In genomic region chr6:3281669-3282460, GRCh38 we compare ENCODE assay signal across 10 cellular contexts. TPM values are rescaled to one million over a fixed set of nuclear protein-coding genes. Genes with fewer than 3 reads are reported as not detected.
DNase-seq lines count a peak whose midpoint lies in the region; ATAC-seq and TF ChIP-seq lines count a peak whose summit lies in the region.
"Had no signal": no experiment of that assay in that cellular context is flagged by ENCODE, and none has a peak within 500 bp of the region (broad histone marks: within the 10 kb centered on the region; RNA-seq: fewer than 3 reads in every experiment).

No MANE protein-coding gene starts in this region.

- H3K27me3 Mint-ChIP-seq in endodermal cell (ENCODE audit: insufficient read depth) = no peaks in the 10 kb centered on the region
- no peaks in the 10 kb centered on the region for H3K27me3 Mint-ChIP-seq in activated naive CD8-positive, alpha-beta T cell treated with anti-CD3 and anti-CD28 coated beads for 36 hours

- DNase-seq in Right ventricle myocardium superior (peak; percentile 40), Right ventricle myocardium inferior (ENCODE audit: missing footprints) (no peak), endodermal cell (peak; percentile 63), mesenteric fat pad (ENCODE audit: low spot score) (peak; percentile 84), uterus (peak; percentile 12 to 64), GM13977 (ENCODE audit: low spot score) (no peak)
- no peak for DNase-seq in activated naive CD4-positive, alpha-beta T cell (lab: John Stamatoyannopoulos, UW)
- no peak for DNase-seq in activated naive CD8-positive, alpha-beta T cell treated with anti-CD3 and anti-CD28 coated beads for 36 hours
- DNase-seq: testis had no signal

- H3K4me3 Mint-ChIP-seq in endodermal cell = no peak overlapping the region
- no peak overlapping the region for H3K4me3 Mint-ChIP-seq in activated naive CD8-positive, alpha-beta T cell treated with anti-CD3 and anti-CD28 coated beads for 36 hours

- peaks cover 27% of the 10 kb centered on the region for H3K36me3 Mint-ChIP-seq in endodermal cell (ENCODE audit: low read depth)
- H3K36me3 Mint-ChIP-seq in activated naive CD8-positive, alpha-beta T cell treated with anti-CD3 and anti-CD28 coated beads for 36 hours = peaks cover 2% of the 10 kb centered on the region

- no peak for TF ChIP-seq POLR2A in uterus (IDR thresholded peaks at IDR 0.05)

- no peaks in the 10 kb centered on the region for H3K9me3 ChIP-seq in endodermal cell (ENCODE audit: control insufficient read depth, low read length)
- H3K9me3 ChIP-seq in uterus = no peaks in the 10 kb centered on the region
- H3K9me3 ChIP-seq: BLaER1 treated with 17β-estradiol and CSF1 and Interleukin-3, amounts not matched to agents 10 nM and 100 nM; testis had no signal

- H3K4me3 ChIP-seq in endodermal cell (ENCODE audit: low read length) (no peak overlapping the region), uterus (no peak overlapping the region)
- H3K4me3 ChIP-seq: BLaER1 treated with 17β-estradiol and CSF1 and Interleukin-3, amounts not matched to agents 10 nM and 100 nM; testis had no signal

- H3K4me1 ChIP-seq in endodermal cell (ENCODE audit: control insufficient read depth, insufficient read depth, low read length) = peaks cover 9% of the 10 kb centered on the region
- peaks cover 3 to 4% of the 10 kb centered on the region in 2 donors for H3K4me1 ChIP-seq in uterus

- intact Hi-C loops in Right ventricle myocardium superior (cut with DNase I) = loop anchor here (5.0 kb wide), 1 partner anchor 175 kb away; the partner anchor contains the start of gene SLC22A23
- intact Hi-C loops in Right ventricle myocardium inferior (cut with DNase I) = no loop called here
- intact Hi-C loops in uterus (cut with DNase I; ENCODE audit: low total_unique reads) = loop anchor here (10.0 kb wide), 1 partner anchor 173 kb away; the partner anchor contains the start of gene SLC22A23

- no peak overlapping the region for H3K27ac Mint-ChIP-seq in endodermal cell
- H3K27ac Mint-ChIP-seq in activated naive CD8-positive, alpha-beta T cell treated with anti-CD3 and anti-CD28 coated beads for 36 hours = no peak overlapping the region

- peaks cover 9% of the 10 kb centered on the region for H3K4me1 Mint-ChIP-seq in endodermal cell
- peaks cover 4% of the 10 kb centered on the region for H3K4me1 Mint-ChIP-seq in activated naive CD8-positive, alpha-beta T cell treated with anti-CD3 and anti-CD28 coated beads for 36 hours

- peak overlapping the region; percentile 94 for H3K27ac ChIP-seq in endodermal cell (ENCODE audit: low read depth, low read length)
- peak overlapping the region; percentile 49 to 51 for H3K27ac ChIP-seq in uterus
- H3K27ac ChIP-seq: BLaER1 treated with 17β-estradiol and CSF1 and Interleukin-3, amounts not matched to agents 10 nM and 100 nM; testis had no signal

- WGBS in endodermal cell (ENCODE audit: insufficient coverage in 1 of 2, insufficient read length in 1 of 2), 2 experiments = 53 to 69% methylated on average over 8 to 13 of the region's 13 CpGs

- ATAC-seq in Right ventricle myocardium superior (ENCODE audit: poor library complexity) = no peak
- ATAC-seq in Right ventricle myocardium inferior = no peak

- in situ Hi-C loops in GM13977 (cut with MboI; ENCODE audit: low pct_unique_long_range_greater_than_20kb, low sequenced_read_pairs, unreplicated experiment) = no loop called here

- TF ChIP-seq CTCF in endodermal cell (conservative IDR thresholded peaks at IDR 0.05) (no peak), uterus (IDR thresholded peaks at IDR 0.05) (no peak), GM13977 (IDR thresholded peaks at IDR 0.05; ENCODE audit: extremely low read depth, insufficient read depth, missing control alignments) (no peak)

- no peaks in the 10 kb centered on the region for H3K36me3 ChIP-seq in endodermal cell (ENCODE audit: control insufficient read depth, insufficient read depth, low read length)
- no peaks in the 10 kb centered on the region for H3K36me3 ChIP-seq in uterus

- H3K9me3 Mint-ChIP-seq in endodermal cell = no peaks in the 10 kb centered on the region
- no peaks in the 10 kb centered on the region for H3K9me3 Mint-ChIP-seq in activated naive CD8-positive, alpha-beta T cell treated with anti-CD3 and anti-CD28 coated beads for 36 hours

- H3K27me3 ChIP-seq in endodermal cell (ENCODE audit: control insufficient read depth, insufficient read depth, low read length, poor library complexity, severe bottlenecking) (no peaks in the 10 kb centered on the region), uterus (no peaks in the 10 kb centered on the region)
- H3K27me3 ChIP-seq: BLaER1 treated with 17β-estradiol and CSF1 and Interleukin-3, amounts not matched to agents 10 nM and 100 nM; testis had no signal

- H3K9ac ChIP-seq in endodermal cell (ENCODE audit: extremely low read depth, low read length, poor library complexity, severe bottlenecking) = no peak overlapping the region

RNA-seq across cellular contexts. Expression of gene PSMG4, which starts 23.1 kb away (rescaled TPM):
- 8.9 TPM for total RNA-seq in Right ventricle myocardium superior
- total RNA-seq in Right ventricle myocardium inferior = 9.1 TPM
- total RNA-seq in endodermal cell = 10 to 100 TPM; 16.0 to 21.5 TPM
- polyA plus RNA-seq in endodermal cell (2013, experiment 1 of 2) = 18.5 TPM
- 18.2 TPM for polyA plus RNA-seq in endodermal cell (2013, experiment 2 of 2)
- total RNA-seq in mesenteric fat pad = 18.7 TPM
- 10 to 100 TPM; 13.1 to 49.4 (median 28.0) TPM for total RNA-seq in uterus
- 10 to 100 TPM; 36.4 to 38.1 TPM for total RNA-seq in activated naive CD8-positive, alpha-beta T cell treated with anti-CD3 and anti-CD28 coated beads for 36 hours

RNA-seq across cellular contexts. Expression of gene TUBB2B, which starts 54.4 kb away (rescaled TPM):
- total RNA-seq in Right ventricle myocardium superior (1.3 TPM), Right ventricle myocardium inferior (0.97 TPM), endodermal cell (100 to 1,000 TPM; 253 to 304 TPM), mesenteric fat pad (12.2 TPM), uterus (10 to 100 TPM in 1 of 4 donors, 1 to 10 TPM in 1, under 1 TPM in 1, not detected in 1; 0.26 to 80.7 (median 4.3) TPM)
- polyA plus RNA-seq in endodermal cell (2013, experiment 1 of 2) = 836 TPM
- polyA plus RNA-seq in endodermal cell (2013, experiment 2 of 2) = 726 TPM
- under 1 TPM; 0.25 to 0.28 TPM for total RNA-seq in activated naive CD8-positive, alpha-beta T cell treated with anti-CD3 and anti-CD28 coated beads for 36 hours

Comparison
In these comparisons a context has a peak if more than half of its experiments do, and no peak if none do; other contexts are left out.
1. DNase-seq: peak in Right ventricle myocardium superior (single experiment), endodermal cell (single experiment), mesenteric fat pad (single experiment) and uterus (2 of 2); none in Right ventricle myocardium inferior (single experiment), GM13977 (single experiment), activated naive CD4-positive, alpha-beta T cell (0 of 4) and activated naive CD8-positive, alpha-beta T cell treated with anti-CD3 and anti-CD28 coated beads for 36 hours (single experiment).